In the genomic region with DNA sequence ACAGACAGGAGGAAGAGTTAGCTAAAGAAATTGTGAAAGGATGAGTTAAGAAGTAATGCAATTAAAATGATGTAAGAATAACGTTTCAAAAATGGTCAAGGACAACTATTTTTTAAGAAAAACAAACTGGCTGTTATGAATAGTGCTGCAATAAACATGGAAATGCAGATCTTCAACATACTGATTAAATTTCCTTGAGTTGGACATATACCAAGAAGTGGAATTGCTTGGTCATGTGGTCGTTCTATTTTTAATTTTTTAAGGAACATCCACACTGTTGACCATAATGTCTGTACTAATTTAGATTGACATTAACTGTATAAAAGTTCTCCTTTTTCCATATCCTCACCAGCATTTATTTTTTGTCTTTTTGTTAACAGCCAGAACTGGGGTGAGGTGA, we compare ENCODE assay signal across 1 cellular context.
TF ChIP-seq lines count a peak whose summit lies in the region.

No MANE protein-coding gene starts in this region.

TF ChIP-seq in IMR-90, 13 proteins besides CTCF, POLR2A, EP300 and RAD21:
- no peak for TF ChIP-seq MAZ (IDR thresholded peaks at IDR 0.05; ENCODE audit: borderline replicate concordance, low read depth, low read length)
- no peak for TF ChIP-seq CEBPB (IDR thresholded peaks at IDR 0.05; ENCODE audit: low read depth, low read length)
- no peak for TF ChIP-seq RCOR1 (IDR thresholded peaks at IDR 0.05; ENCODE audit: insufficient replicate concordance, low read length)
- TF ChIP-seq CHD1 (IDR thresholded peaks at IDR 0.05; ENCODE audit: low read depth, low read length), result no peak
- TF ChIP-seq RFX5 (IDR thresholded peaks at IDR 0.05; ENCODE audit: low read depth, low read length), result no peak
- no peak for TF ChIP-seq NFE2L2 (IDR thresholded peaks at IDR 0.05; ENCODE audit: low read depth, low read length)
- no peak for TF ChIP-seq SMC3 (IDR thresholded peaks at IDR 0.05; ENCODE audit: low read depth, low read length)
- TF ChIP-seq, protein P1, sequence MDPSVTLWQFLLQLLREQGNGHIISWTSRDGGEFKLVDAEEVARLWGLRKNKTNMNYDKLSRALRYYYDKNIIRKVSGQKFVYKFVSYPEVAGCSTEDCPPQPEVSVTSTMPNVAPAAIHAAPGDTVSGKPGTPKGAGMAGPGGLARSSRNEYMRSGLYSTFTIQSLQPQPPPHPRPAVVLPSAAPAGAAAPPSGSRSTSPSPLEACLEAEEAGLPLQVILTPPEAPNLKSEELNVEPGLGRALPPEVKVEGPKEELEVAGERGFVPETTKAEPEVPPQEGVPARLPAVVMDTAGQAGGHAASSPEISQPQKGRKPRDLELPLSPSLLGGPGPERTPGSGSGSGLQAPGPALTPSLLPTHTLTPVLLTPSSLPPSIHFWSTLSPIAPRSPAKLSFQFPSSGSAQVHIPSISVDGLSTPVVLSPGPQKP (IDR thresholded peaks at IDR 0.05; ENCODE audit: borderline replicate concordance, low read depth, low read length), result no peak
- no peak for TF ChIP-seq BHLHE40 (IDR thresholded peaks at IDR 0.05; ENCODE audit: low read depth, low read length)
- TF ChIP-seq, protein P2, sequence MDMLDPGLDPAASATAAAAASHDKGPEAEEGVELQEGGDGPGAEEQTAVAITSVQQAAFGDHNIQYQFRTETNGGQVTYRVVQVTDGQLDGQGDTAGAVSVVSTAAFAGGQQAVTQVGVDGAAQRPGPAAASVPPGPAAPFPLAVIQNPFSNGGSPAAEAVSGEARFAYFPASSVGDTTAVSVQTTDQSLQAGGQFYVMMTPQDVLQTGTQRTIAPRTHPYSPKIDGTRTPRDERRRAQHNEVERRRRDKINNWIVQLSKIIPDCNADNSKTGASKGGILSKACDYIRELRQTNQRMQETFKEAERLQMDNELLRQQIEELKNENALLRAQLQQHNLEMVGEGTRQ (IDR thresholded peaks at IDR 0.05; ENCODE audit: low read depth, low read length), result no peak
- TF ChIP-seq MXI1 (IDR thresholded peaks at IDR 0.05; ENCODE audit: borderline replicate concordance, low read depth, low read length), result no peak
- TF ChIP-seq FOS (IDR thresholded peaks at IDR 0.05; ENCODE audit: low read depth, low read length), result no peak
- no peak for TF ChIP-seq MAFK (IDR thresholded peaks at IDR 0.05; ENCODE audit: low read depth, low read length)
TF ChIP-seq in IMR-90: peak in this region for 0.
